In the genomic region with DNA sequence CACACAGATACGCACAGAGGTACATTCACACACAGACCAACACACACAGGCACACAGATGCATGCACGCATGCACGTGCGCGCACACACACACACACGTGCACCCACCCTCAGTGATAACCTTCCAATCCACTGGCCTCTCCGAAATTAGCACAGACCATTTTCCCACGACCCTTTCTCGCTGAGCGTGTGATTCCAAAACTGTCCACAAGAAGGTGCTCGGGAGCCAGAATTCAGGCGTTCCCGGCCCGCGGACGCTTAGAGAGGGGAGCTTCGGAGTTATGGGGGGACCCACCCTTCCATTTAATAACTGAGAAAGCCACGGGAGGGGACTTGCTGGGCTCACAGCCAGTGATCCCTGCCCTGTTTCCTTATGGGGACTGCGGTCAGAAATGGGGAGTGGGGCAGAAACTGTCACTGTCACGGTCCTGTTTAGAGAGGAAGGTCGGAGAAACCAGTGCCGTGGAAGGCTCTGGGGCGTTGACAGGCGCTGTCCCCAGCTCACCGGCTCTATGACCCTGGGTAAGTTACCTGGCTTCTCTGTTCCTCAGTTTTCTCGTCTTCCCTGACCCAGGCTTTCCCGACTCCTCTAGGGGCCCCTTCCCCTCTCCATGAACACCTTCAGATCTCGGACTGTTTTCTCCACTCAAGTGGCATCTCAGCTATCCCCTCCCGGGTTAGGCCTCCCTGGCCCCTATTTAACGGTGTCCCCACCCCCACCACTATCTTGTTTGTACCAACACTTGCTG, we compare ENCODE assay signal across 8 cellular contexts. TPM values are rescaled to one million over a fixed set of nuclear protein-coding genes. Genes with fewer than 3 reads are reported as not detected.
DNase-seq lines count a peak whose midpoint lies in the region; ATAC-seq and TF ChIP-seq lines count a peak whose summit lies in the region.

No MANE protein-coding gene starts in this region.

- no peak overlapping the region for H4K8ac ChIP-seq in mesenchymal stem cell (ENCODE audit: low read length)

- TF ChIP-seq CTCF in AG04450 (IDR thresholded peaks at IDR 0.05; ENCODE audit: low read depth, low read length) = peak; percentile 88

- H3K4me3 Mint-ChIP-seq in activated CD4-positive, alpha-beta memory T cell treated with anti-CD3 and anti-CD28 coated beads, Interleukin-2, amount 10 ng/mL, durations not matched to agents 7 days and 5 days = peak overlapping the region; percentile 77

- CTCF ChIA-PET in AG04450 (lab: Charles Lee) = interaction anchor here (0.6 to 3.5 kb wide), 71 partner anchors 9 to 1257 kb away, joined by 3 to 89 read pairs (median 4); partner anchors contain the start of gene SLC35C1
- CTCF ChIA-PET in activated CD4-positive, alpha-beta memory T cell treated with anti-CD3 and anti-CD28 coated beads, Interleukin-2, amount 10 ng/mL, durations not matched to agents 7 days and 5 days (lab: Charles Lee) = interaction anchor here (0.6 to 3.0 kb wide), 75 partner anchors 9 to 1213 kb away, joined by 3 to 30 read pairs (median 4); partner anchors contain the start of genes CRY2 and SLC35C1

- H3K79me1 ChIP-seq in mesenchymal stem cell (replicated peaks; ENCODE audit: low read length, poor library complexity, severe bottlenecking) = no peaks in the 10 kb centered on the region

- H2BK15ac ChIP-seq in mesenchymal stem cell (ENCODE audit: low read depth, poor library complexity, severe bottlenecking) = no peak overlapping the region

- H3K9ac ChIP-seq in mesenchymal stem cell (ENCODE audit: low read length) = peak overlapping the region; percentile 76

- no peaks in the 10 kb centered on the region for H3K9me3 Mint-ChIP-seq in activated CD4-positive, alpha-beta memory T cell treated with anti-CD3 and anti-CD28 coated beads, Interleukin-2, amount 10 ng/mL, durations not matched to agents 7 days and 5 days

- peak overlapping the region; percentile 8 for H4K91ac ChIP-seq in mesenchymal stem cell (ENCODE audit: low read length)

- WGBS in mesenchymal stem cell = 5% methylated on average over 30 of the region's 30 CpGs

- peak; percentile 20 for ATAC-seq in GM18519 (IDR thresholded peaks at IDR 0.05; ENCODE audit: low FRiP score, unreplicated experiment)
- ATAC-seq in HG03135 (IDR thresholded peaks at IDR 0.05; ENCODE audit: unreplicated experiment) = peak; percentile 53

- no peak overlapping the region for H3K4ac ChIP-seq in mesenchymal stem cell (ENCODE audit: low read depth in 1 of 2, low read length in 2 of 2)

- H3K4me1 Mint-ChIP-seq in activated CD4-positive, alpha-beta memory T cell treated with anti-CD3 and anti-CD28 coated beads, Interleukin-2, amount 10 ng/mL, durations not matched to agents 7 days and 5 days = peaks cover 24% of the 10 kb centered on the region

- no peaks in the 10 kb centered on the region for H3K9me3 ChIP-seq in AG04450 (ENCODE audit: control insufficient read depth, insufficient read depth, low read length)
- H3K9me3 ChIP-seq in effector memory CD4-positive, alpha-beta T cell (ENCODE audit: control insufficient read depth, low read length) = no peaks in the 10 kb centered on the region
- H3K9me3 ChIP-seq in mesenchymal stem cell (ENCODE audit: control insufficient read depth, low read length) = no peaks in the 10 kb centered on the region

- peak overlapping the region in 1 of 2 experiments; percentile 45 for H3K14ac ChIP-seq in mesenchymal stem cell (ENCODE audit: low read length in 2 of 2)

- H3K27me3 Mint-ChIP-seq in activated CD4-positive, alpha-beta memory T cell treated with anti-CD3 and anti-CD28 coated beads, Interleukin-2, amount 10 ng/mL, durations not matched to agents 7 days and 5 days = peaks cover 18% of the 10 kb centered on the region

- H3K4me3 ChIP-seq in AG04450 (ENCODE audit: low read depth, low read length) (peak overlapping the region; percentile 63), mesenchymal stem cell (ENCODE audit: insufficient read depth in 1 of 2, low read depth in 1 of 2, low read length in 2 of 2) (peak overlapping the region; percentile 41 to 80)
- peak overlapping the region; percentile 65 for H3K4me3 ChIP-seq in effector memory CD4-positive, alpha-beta T cell (ENCODE audit: insufficient read depth, low read depth, low read length, poor library complexity, severe bottlenecking)

- no peak overlapping the region for H2BK12ac ChIP-seq in mesenchymal stem cell (ENCODE audit: low read length in 2 of 2)

- no peak overlapping the region for H3K18ac ChIP-seq in mesenchymal stem cell (ENCODE audit: low read depth in 1 of 2, low read length in 2 of 2)

- POLR2A ChIA-PET in AG04450 (lab: Yijun Ruan, JAX) = no interaction called here
- POLR2A ChIA-PET in activated CD4-positive, alpha-beta memory T cell treated with anti-CD3 and anti-CD28 coated beads, Interleukin-2, amount 10 ng/mL, durations not matched to agents 7 days and 5 days (lab: Charles Lee) = interaction anchor here (0.9 to 2.0 kb wide), 6 partner anchors 30 to 146 kb away, joined by 3 to 16 read pairs (median 5); partner anchors contain the start of genes PEX16 and SLC35C1

- peak overlapping the region; percentile 93 for H3K4me2 ChIP-seq in mesenchymal stem cell (ENCODE audit: low read length, poor library complexity, severe bottlenecking)

- H2AFZ ChIP-seq in mesenchymal stem cell (ENCODE audit: low read depth, low read length) = peak overlapping the region; percentile 75

- H3K27me3 ChIP-seq in AG04450 (ENCODE audit: control insufficient read depth, insufficient read depth, low read length) (peaks cover 10% of the 10 kb centered on the region), mesenchymal stem cell (ENCODE audit: control insufficient read depth in 1 of 2, insufficient read depth in 1 of 2, low read length in 2 of 2) (peaks cover 44 to 54% of the 10 kb centered on the region in 2 experiments)
- no peaks in the 10 kb centered on the region for H3K27me3 ChIP-seq in effector memory CD4-positive, alpha-beta T cell (replicated peaks; ENCODE audit: control insufficient read depth, insufficient read depth, low read length, poor library complexity, severe bottlenecking)

- no peak overlapping the region for H2AK5ac ChIP-seq in mesenchymal stem cell (ENCODE audit: low read length, severe bottlenecking)

- H3K36me3 ChIP-seq in effector memory CD4-positive, alpha-beta T cell (ENCODE audit: control insufficient read depth, insufficient read depth, low read length) = no peaks in the 10 kb centered on the region
- no peaks in the 10 kb centered on the region for H3K36me3 ChIP-seq in mesenchymal stem cell (ENCODE audit: control insufficient read depth in 1 of 2, insufficient read depth in 2 of 2, low read depth in 1 of 2, low read length in 2 of 2)

- no peaks in the 10 kb centered on the region for H3K36me3 Mint-ChIP-seq in activated CD4-positive, alpha-beta memory T cell treated with anti-CD3 and anti-CD28 coated beads, Interleukin-2, amount 10 ng/mL, durations not matched to agents 7 days and 5 days (ENCODE audit: low read depth)

- peaks cover 11% of the 10 kb centered on the region for H3K4me1 ChIP-seq in effector memory CD4-positive, alpha-beta T cell (ENCODE audit: control insufficient read depth, insufficient read depth, low read length, poor library complexity, severe bottlenecking)
- H3K4me1 ChIP-seq in mesenchymal stem cell (ENCODE audit: control insufficient read depth, insufficient read depth, low read depth, low read length) = peaks cover 7% of the 10 kb centered on the region

- H3K27ac ChIP-seq in AG04450 (ENCODE audit: low read depth, low read length) (no peak overlapping the region), mesenchymal stem cell (ENCODE audit: low read length, poor library complexity, severe bottlenecking) (no peak overlapping the region)
- H3K27ac ChIP-seq in effector memory CD4-positive, alpha-beta T cell (ENCODE audit: insufficient read depth, low read length, poor library complexity, severe bottlenecking) = peak overlapping the region; percentile 47

- DNase-seq in AG04450 (ENCODE audit: low read depth, low spot score) = no peak
- peak; percentile 8 for DNase-seq in NCI-H446 treated with DMSO at 0.1 percent for 48 hours (lab: John Stamatoyannopoulos, UW)
- DNase-seq in activated CD4-positive, alpha-beta memory T cell treated with anti-CD3 and anti-CD28 coated beads, Interleukin-2, amount 10 ng/mL, durations not matched to agents 7 days and 5 days = peak; percentile 73
- DNase-seq in effector memory CD4-positive, alpha-beta T cell = peak; percentile 33 to 55 (median 54)
- peak; percentile 74 for DNase-seq in mesenchymal stem cell
- DNase-seq in stimulated activated CD8-positive, alpha-beta memory T cell treated with anti-CD3 and anti-CD28 coated beads, Interleukin-12 subunit alpha, Interleukin-12 subunit beta, amount 100 ng/mL, for 24 hours (ENCODE audit: extremely low read depth) = peak; percentile 39

- H3K27ac Mint-ChIP-seq in activated CD4-positive, alpha-beta memory T cell treated with anti-CD3 and anti-CD28 coated beads, Interleukin-2, amount 10 ng/mL, durations not matched to agents 7 days and 5 days = peak overlapping the region; percentile 17

- no peak overlapping the region for H2BK120ac ChIP-seq in mesenchymal stem cell (ENCODE audit: low read depth, low read length)

- H3K23ac ChIP-seq in mesenchymal stem cell (ENCODE audit: low read length in 2 of 2) = no peak overlapping the region

- no peak overlapping the region for H2BK5ac ChIP-seq in mesenchymal stem cell (ENCODE audit: low read depth, low read length, poor library complexity, severe bottlenecking)

RNA-seq across cellular contexts. Expression of gene SLC35C1, which starts 33.6 kb away (rescaled TPM):
- polyA plus RNA-seq in AG04450 (2011; rRNA removed) = 4.7 and 10.6 TPM in 2 replicates
- polyA minus RNA-seq in AG04450 (2011; rRNA and poly(A)+ RNA removed) = 7.7 and 19.2 TPM in 2 replicates
- total RNA-seq in activated CD4-positive, alpha-beta memory T cell treated with anti-CD3 and anti-CD28 coated beads, Interleukin-2, amount 10 ng/mL, durations not matched to agents 7 days and 5 days = 10 to 100 TPM; 15.0 to 17.5 TPM
- polyA plus RNA-seq in mesenchymal stem cell (2013, experiment 1 of 2) = 22.9 TPM
- polyA plus RNA-seq in mesenchymal stem cell (2013, experiment 2 of 2) = 23.8 TPM
